ENCODE assay signal across 12 cellular contexts in the genomic region with DNA sequence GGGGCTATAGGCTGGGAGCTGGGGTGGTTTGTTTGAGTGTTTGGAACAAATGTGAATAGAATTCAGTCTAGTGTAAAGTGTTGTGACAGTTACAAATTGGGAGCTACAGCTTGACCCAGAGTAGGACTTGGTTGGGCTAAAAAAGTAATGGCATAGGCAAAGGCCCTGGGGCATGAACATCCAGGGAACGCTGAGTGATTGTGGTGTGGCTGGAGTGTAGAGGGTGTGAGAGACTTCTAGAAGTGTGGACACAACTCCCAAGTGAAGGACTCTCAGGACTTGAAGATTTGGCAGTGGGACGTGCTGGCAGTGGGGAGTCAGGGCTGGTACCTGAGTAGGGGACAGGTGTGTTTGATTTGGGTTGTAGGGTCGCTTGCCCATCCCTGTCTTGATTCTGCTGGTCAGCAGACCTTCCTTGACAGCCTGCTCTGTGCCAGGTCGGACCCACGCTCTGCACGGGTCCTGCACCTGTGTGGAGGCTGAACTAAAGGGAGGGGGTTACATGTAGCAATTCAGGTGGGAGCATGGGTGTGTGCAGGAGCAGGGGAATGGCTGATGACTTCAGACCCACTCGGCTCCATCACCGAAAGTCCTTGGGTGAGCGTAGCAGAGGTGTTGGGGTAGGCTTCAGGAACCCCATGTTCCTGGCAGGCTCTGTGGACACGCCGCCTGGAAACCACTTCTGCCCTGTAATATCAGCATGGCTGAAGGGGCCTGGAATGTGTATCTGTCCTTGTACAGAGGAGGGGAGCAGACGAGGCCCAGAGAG. TPM values are rescaled to one million over a fixed set of nuclear protein-coding genes. Genes with fewer than 3 reads are reported as not detected.
A peak's percentile ranks its signal among the peaks of the same experiment; 100 is the strongest.
DNase-seq lines count a peak whose midpoint lies in the region; ATAC-seq, FAIRE-seq and TF ChIP-seq lines count a peak whose summit lies in the region.
"Had no signal": no experiment of that assay in that cellular context is flagged by ENCODE, and none has a peak within 500 bp of the region (broad histone marks: within the 10 kb centered on the region; RNA-seq: fewer than 3 reads in every experiment).

No MANE protein-coding gene starts in this region.

- peaks cover 79% of the 10 kb centered on the region for H3K4me1 Mint-ChIP-seq in GM23338
- H3K4me1 Mint-ChIP-seq in activated CD8-positive, alpha-beta memory T cell treated with anti-CD3 and anti-CD28 coated beads, Interleukin-2, amount 10 ng/mL, durations not matched to agents 7 days and 5 days: peaks cover 16% of the 10 kb centered on the region

- H3K4me1 ChIP-seq in GM23338 (ENCODE audit: insufficient read depth): peaks cover 25% of the 10 kb centered on the region
- H3K4me1 ChIP-seq in breast epithelium: peaks cover 13 to 33% of the 10 kb centered on the region in 2 donors
- H3K4me1 ChIP-seq in left lung: peaks cover 32 to 54% of the 10 kb centered on the region in 2 donors
- peaks cover 61 to 93% (median 90%) of the 10 kb centered on the region in 3 donors for H3K4me1 ChIP-seq in skeletal muscle tissue (ENCODE audit: control insufficient read depth in 3 of 3, insufficient read depth in 3 of 3, low read length in 3 of 3)

- H3K4me2 ChIP-seq in GM23338: no peak overlapping the region

- no peaks in the 10 kb centered on the region for H3K36me3 ChIP-seq in GM23338 (ENCODE audit: insufficient read depth)
- H3K36me3 ChIP-seq in breast epithelium: no peaks in the 10 kb centered on the region
- peaks cover 0 to 10% of the 10 kb centered on the region in 2 donors for H3K36me3 ChIP-seq in left lung
- H3K36me3 ChIP-seq in skeletal muscle tissue (ENCODE audit: control insufficient read depth in 3 of 3, insufficient read depth in 3 of 3, low read length in 3 of 3): peaks cover 4 to 14% (median 4%) of the 10 kb centered on the region in 3 donors

- H3K9me3 ChIP-seq in breast epithelium: no peaks in the 10 kb centered on the region
- no peaks in the 10 kb centered on the region for H3K9me3 ChIP-seq in left lung
- no peaks in the 10 kb centered on the region for H3K9me3 ChIP-seq in skeletal muscle tissue (ENCODE audit: control insufficient read depth in 3 of 3, low read length in 3 of 3)

- no peak for ATAC-seq in GM23338
- ATAC-seq in left lung: peak; percentile 59
- ATAC-seq in activated CD8-positive, alpha-beta memory T cell treated with anti-CD3 and anti-CD28 coated beads, Interleukin-2, amount 10 ng/mL, durations not matched to agents 7 days and 5 days: no peak

- H3K27ac ChIP-seq in GM23338 (ENCODE audit: low read depth) (no peak overlapping the region; the same call in 1 of the 2 replicates), breast epithelium (peak overlapping the region; percentile 75 to 78), left lung (peak overlapping the region; percentile 30 to 50), skeletal muscle tissue (ENCODE audit: low read depth, low read length) (peak overlapping the region; percentile 75)

- CTCF ChIA-PET in activated CD8-positive, alpha-beta memory T cell treated with anti-CD3 and anti-CD28 coated beads, Interleukin-2, amount 10 ng/mL, durations not matched to agents 7 days and 5 days (lab: Charles Lee): interaction anchor here (1.3 kb wide), 1 partner anchor 83 kb away, joined by 5 read pairs; no protein-coding TSS in a partner anchor

- H4K20me1 ChIP-seq in GM23338 (replicated peaks; ENCODE audit: insufficient read depth): peaks cover 9% of the 10 kb centered on the region; the same call in 1 of the 2 replicates

- H3K27me3 ChIP-seq in GM23338 (ENCODE audit: insufficient read depth): no peaks in the 10 kb centered on the region
- H3K27me3 ChIP-seq in breast epithelium: no peaks in the 10 kb centered on the region
- no peaks in the 10 kb centered on the region for H3K27me3 ChIP-seq in left lung
- no peaks in the 10 kb centered on the region for H3K27me3 ChIP-seq in skeletal muscle tissue (ENCODE audit: control insufficient read depth in 3 of 3, insufficient read depth in 3 of 3, low read length in 3 of 3)

- H3K4me3 Mint-ChIP-seq in GM23338: no peak overlapping the region
- H3K4me3 Mint-ChIP-seq in activated CD8-positive, alpha-beta memory T cell treated with anti-CD3 and anti-CD28 coated beads, Interleukin-2, amount 10 ng/mL, durations not matched to agents 7 days and 5 days: no peak overlapping the region

- in situ Hi-C loops in G401 (cut with HindIII; ENCODE audit: low sequenced_read_pairs): no loop called here

- H3K79me2 ChIP-seq in GM23338 (replicated peaks; ENCODE audit: insufficient read depth): peaks cover 91% of the 10 kb centered on the region

- no peak for TF ChIP-seq POLR2A in breast epithelium (IDR thresholded peaks at IDR 0.05)

- peak overlapping the region in 2 of 3 donors; percentile 73 to 75 for H3K9ac ChIP-seq in skeletal muscle tissue (ENCODE audit: low read depth in 1 of 3, low read length in 3 of 3)

- TF ChIP-seq CTCF in GM23338 (conservative IDR thresholded peaks at IDR 0.05; ENCODE audit: low read depth in 2 of 2) (no peak), breast epithelium (IDR thresholded peaks at IDR 0.05) (no peak), left lung (IDR thresholded peaks at IDR 0.05) (no peak)

- intact Hi-C loops in breast epithelium (cut with DNase I; ENCODE audit: low total_unique reads): no loop called here
- intact Hi-C loops in left lung (cut with DNase I): no loop called here

- H3K27ac Mint-ChIP-seq in GM23338: peak overlapping the region; percentile 24
- no peak overlapping the region for H3K27ac Mint-ChIP-seq in activated CD8-positive, alpha-beta memory T cell treated with anti-CD3 and anti-CD28 coated beads, Interleukin-2, amount 10 ng/mL, durations not matched to agents 7 days and 5 days

- FAIRE-seq in urothelium cell line (lab: Jason Lieb, UNC): no peak
- FAIRE-seq: frontal cortex had no signal

- DNase-seq in GM23338 (ENCODE audit: low spot score) (no peak), breast epithelium (ENCODE audit: low spot score in 2 of 2) (no peak), left lung (no peak), urothelium cell line (ENCODE audit: low spot score) (no peak), G401 (ENCODE audit: low spot score) (no peak), NCI-H2029 (lab: John Stamatoyannopoulos, UW) (no peak)
- no peak for DNase-seq in activated CD8-positive, alpha-beta memory T cell treated with anti-CD3 and anti-CD28 coated beads, Interleukin-2, amount 10 ng/mL, durations not matched to agents 7 days and 5 days
- DNase-seq: GF-D8, H7, SHP77 treated with DMSO at 0.1 percent for 48 hours had no signal

- no peaks in the 10 kb centered on the region for H3K9me3 Mint-ChIP-seq in GM23338
- H3K9me3 Mint-ChIP-seq in activated CD8-positive, alpha-beta memory T cell treated with anti-CD3 and anti-CD28 coated beads, Interleukin-2, amount 10 ng/mL, durations not matched to agents 7 days and 5 days (ENCODE audit: low read depth): no peaks in the 10 kb centered on the region

- H3K9me2 ChIP-seq in GM23338 (ENCODE audit: insufficient read depth): no peaks in the 10 kb centered on the region

- peaks cover 11% of the 10 kb centered on the region; the same call in 2 of the 3 replicates for H3K36me3 Mint-ChIP-seq in GM23338 (ENCODE audit: low read depth)
- H3K36me3 Mint-ChIP-seq in activated CD8-positive, alpha-beta memory T cell treated with anti-CD3 and anti-CD28 coated beads, Interleukin-2, amount 10 ng/mL, durations not matched to agents 7 days and 5 days: no peaks in the 10 kb centered on the region

- H3K27me3 Mint-ChIP-seq in GM23338 (ENCODE audit: insufficient read depth, low read depth, poor library complexity): peaks cover 12% of the 10 kb centered on the region
- no peaks in the 10 kb centered on the region for H3K27me3 Mint-ChIP-seq in activated CD8-positive, alpha-beta memory T cell treated with anti-CD3 and anti-CD28 coated beads, Interleukin-2, amount 10 ng/mL, durations not matched to agents 7 days and 5 days

- H3F3A ChIP-seq in GM23338 (replicated peaks; ENCODE audit: low read depth): no peaks in the 10 kb centered on the region

- no peak overlapping the region for H2AFZ ChIP-seq in GM23338

- H3K4me3 ChIP-seq in GM23338: no peak overlapping the region
- H3K4me3 ChIP-seq in breast epithelium: no peak overlapping the region
- H3K4me3 ChIP-seq in left lung: no peak overlapping the region
- H3K4me3 ChIP-seq in skeletal muscle tissue (ENCODE audit: low read length in 3 of 3): peak overlapping the region in 1 of 3 donors; percentile 29

TF ChIP-seq in GM23338, 12 proteins besides CTCF, POLR2A, EP300 and RAD21 (continues in another document):
- TF ChIP-seq ZNF331 (CRISPR knock-in tag; IDR thresholded peaks at IDR 0.05; ENCODE audit: low read depth) (no peak), ZNF114 (CRISPR knock-in tag; IDR thresholded peaks at IDR 0.05) (no peak), EZH2 (IDR thresholded peaks at IDR 0.05; ENCODE audit: low read depth, unreplicated experiment) (no peak)
- TF ChIP-seq, protein P1, sequence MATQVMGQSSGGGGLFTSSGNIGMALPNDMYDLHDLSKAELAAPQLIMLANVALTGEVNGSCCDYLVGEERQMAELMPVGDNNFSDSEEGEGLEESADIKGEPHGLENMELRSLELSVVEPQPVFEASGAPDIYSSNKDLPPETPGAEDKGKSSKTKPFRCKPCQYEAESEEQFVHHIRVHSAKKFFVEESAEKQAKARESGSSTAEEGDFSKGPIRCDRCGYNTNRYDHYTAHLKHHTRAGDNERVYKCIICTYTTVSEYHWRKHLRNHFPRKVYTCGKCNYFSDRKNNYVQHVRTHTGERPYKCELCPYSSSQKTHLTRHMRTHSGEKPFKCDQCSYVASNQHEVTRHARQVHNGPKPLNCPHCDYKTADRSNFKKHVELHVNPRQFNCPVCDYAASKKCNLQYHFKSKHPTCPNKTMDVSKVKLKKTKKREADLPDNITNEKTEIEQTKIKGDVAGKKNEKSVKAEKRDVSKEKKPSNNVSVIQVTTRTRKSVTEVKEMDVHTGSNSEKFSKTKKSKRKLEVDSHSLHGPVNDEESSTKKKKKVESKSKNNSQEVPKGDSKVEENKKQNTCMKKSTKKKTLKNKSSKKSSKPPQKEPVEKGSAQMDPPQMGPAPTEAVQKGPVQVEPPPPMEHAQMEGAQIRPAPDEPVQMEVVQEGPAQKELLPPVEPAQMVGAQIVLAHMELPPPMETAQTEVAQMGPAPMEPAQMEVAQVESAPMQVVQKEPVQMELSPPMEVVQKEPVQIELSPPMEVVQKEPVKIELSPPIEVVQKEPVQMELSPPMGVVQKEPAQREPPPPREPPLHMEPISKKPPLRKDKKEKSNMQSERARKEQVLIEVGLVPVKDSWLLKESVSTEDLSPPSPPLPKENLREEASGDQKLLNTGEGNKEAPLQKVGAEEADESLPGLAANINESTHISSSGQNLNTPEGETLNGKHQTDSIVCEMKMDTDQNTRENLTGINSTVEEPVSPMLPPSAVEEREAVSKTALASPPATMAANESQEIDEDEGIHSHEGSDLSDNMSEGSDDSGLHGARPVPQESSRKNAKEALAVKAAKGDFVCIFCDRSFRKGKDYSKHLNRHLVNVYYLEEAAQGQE (IDR thresholded peaks at IDR 0.05; ENCODE audit: unreplicated experiment): no peak

RNA-seq across cellular contexts. Expression of a gene that starts 43.3 kb away (rescaled TPM):
- 25.9 and 30.9 TPM in 2 replicates for total RNA-seq in GM23338 (2014; rRNA removed; shearing (Covaris generic))
- polyA plus RNA-seq in GM23338 (2016; fragmentation: Nextera tagmentation; extraction: Ambion mirVana): 9.2 and 9.4 TPM in 2 replicates
- 10 to 100 TPM; 34.4 to 63.7 (median 39.8) TPM for total RNA-seq in breast epithelium
- 10 to 100 TPM; 63.1 to 80.2 TPM for total RNA-seq in left lung
- 11.5 TPM for total RNA-seq in skeletal muscle tissue
- total RNA-seq in activated CD8-positive, alpha-beta memory T cell treated with anti-CD3 and anti-CD28 coated beads, Interleukin-2, amount 10 ng/mL, durations not matched to agents 7 days and 5 days: 10 to 100 TPM; 52.7 to 71.5 TPM
- total RNA-seq in G401 (2014; rRNA removed; shearing (Covaris generic)): 2.3 and 5.0 TPM in 2 replicates
